12 cellular contexts compared by ENCODE assay signal in the genomic region with DNA sequence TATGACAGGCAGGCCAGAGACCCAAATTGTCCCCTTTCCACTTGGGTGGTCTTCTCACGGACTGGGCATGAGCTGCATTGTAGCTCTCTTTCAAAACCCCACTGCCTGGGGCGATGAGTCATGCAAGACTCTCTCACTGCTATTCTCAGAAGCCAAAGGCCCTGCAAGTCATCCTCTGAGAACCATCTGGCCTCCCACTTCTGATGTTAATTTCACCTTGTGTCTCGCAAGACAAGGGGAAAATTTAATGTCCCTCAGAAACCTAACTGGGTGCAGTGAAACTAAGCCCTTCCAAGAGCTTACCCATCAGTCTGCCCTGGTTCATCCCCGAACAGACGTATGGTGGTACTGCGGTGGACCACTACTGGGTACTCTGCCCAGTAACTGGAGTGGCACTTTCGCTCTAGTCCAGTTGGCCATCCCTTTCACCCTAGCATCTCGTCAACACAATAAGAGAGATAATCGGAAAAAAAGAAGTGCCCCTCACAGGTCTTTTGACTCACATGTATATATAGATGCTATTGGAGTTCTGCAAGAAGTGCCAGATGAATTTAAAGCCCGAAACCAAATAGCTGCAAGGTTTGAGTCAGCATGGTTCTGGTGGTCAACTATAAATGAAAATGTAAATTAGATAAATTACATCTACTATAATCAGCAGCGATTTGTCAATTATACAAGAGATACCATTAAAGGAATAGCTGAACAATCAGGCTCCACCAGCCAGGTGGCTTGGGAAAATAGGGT. TPM values are rescaled to one million over a fixed set of nuclear protein-coding genes. Genes with fewer than 3 reads are reported as not detected.
A peak's percentile ranks its signal among the peaks of the same experiment; 100 is the strongest.
DNase-seq lines count a peak whose midpoint lies in the region; ATAC-seq and TF ChIP-seq lines count a peak whose summit lies in the region.
"Had no signal": no experiment of that assay in that cellular context is flagged by ENCODE, and none has a peak within 500 bp of the region (broad histone marks: within the 10 kb centered on the region; RNA-seq: fewer than 3 reads in every experiment).

No MANE protein-coding gene starts in this region.

- dilution Hi-C loops in mammary epithelial cell (cut with HindIII; ENCODE audit: low sequenced_read_pairs), result no loop called here

- H3K9ac ChIP-seq in mammary epithelial cell (ENCODE audit: insufficient read depth, low read length), result no peak overlapping the region

- H3K27me3 Mint-ChIP-seq in stimulated activated memory B cell treated with anti-CD40 and anti-IgM and Interleukin-4, amounts not matched to agents 10 μg/mL and 1 μg/mL and 100 μg/mL, for 72 hours, result peaks cover 55% of the 10 kb centered on the region

- no peak for DNase-seq in activated naive CD4-positive, alpha-beta T cell treated with anti-CD3 and anti-CD28 coated beads, Interleukin-2, amount 50 U/mL, for 72 hours (ENCODE audit: low spot score in 2 of 2)
- DNase-seq in activated naive CD4-positive, alpha-beta T cell (lab: John Stamatoyannopoulos, UW), result no peak
- DNase-seq in mammary epithelial cell (peak; percentile 35), NOMO-1 (lab: John Stamatoyannopoulos, UW; ENCODE audit: unreplicated experiment in 2 of 2) (no peak), activated T-cell treated with anti-CD3 and anti-CD28 coated beads for 4 hours (no peak)
- DNase-seq in activated CD4-positive, CD25-positive, alpha-beta regulatory T cell (lab: John Stamatoyannopoulos, UW), result no peak
- DNase-seq: NK-92 treated with Interleukin-12 subunit alpha and Interleukin-12 subunit beta, amount 100 ng/mL, for 24 hours; stomach had no signal

- H3K27ac ChIP-seq in mammary epithelial cell (ENCODE audit: insufficient read depth, low read depth, low read length), result no peak overlapping the region
- H3K27ac ChIP-seq: stomach had no signal

- H3K27ac Mint-ChIP-seq in activated naive CD4-positive, alpha-beta T cell treated with anti-CD3 and anti-CD28 coated beads, Interleukin-2, amount 50 U/mL, for 72 hours, result peak overlapping the region in 1 of 2 donors; percentile 35
- no peak overlapping the region for H3K27ac Mint-ChIP-seq in stimulated activated memory B cell treated with anti-CD40 and anti-IgM and Interleukin-4, amounts not matched to agents 10 μg/mL and 1 μg/mL and 100 μg/mL, for 72 hours

- no TSS peak for BruUV-seq in mammary epithelial cell (replicated peaks; lab: Mats Ljungman, UMichigan)

- H3K36me3 ChIP-seq in mammary epithelial cell (ENCODE audit: insufficient read depth, low read length), result no peaks in the 10 kb centered on the region
- H3K36me3 ChIP-seq: stomach had no signal

- intact Hi-C loops in mammary epithelial cell (cut with micrococcal nuclease), result no loop called here

- H3K4me2 ChIP-seq in mammary epithelial cell (ENCODE audit: insufficient read depth, low read depth, low read length), result no peak overlapping the region

- H3K4me3 Mint-ChIP-seq in stimulated activated memory B cell treated with anti-CD40 and anti-IgM and Interleukin-4, amounts not matched to agents 10 μg/mL and 1 μg/mL and 100 μg/mL, for 72 hours, result no peak overlapping the region

- H3K9me3 Mint-ChIP-seq in activated naive CD4-positive, alpha-beta T cell treated with anti-CD3 and anti-CD28 coated beads, Interleukin-2, amount 50 U/mL, for 72 hours, result peaks cover 12 to 18% of the 10 kb centered on the region in 2 donors
- H3K9me3 Mint-ChIP-seq in stimulated activated memory B cell treated with anti-CD40 and anti-IgM and Interleukin-4, amounts not matched to agents 10 μg/mL and 1 μg/mL and 100 μg/mL, for 72 hours, result peaks cover 25% of the 10 kb centered on the region

- no peak for TF ChIP-seq CTCF in mammary epithelial cell (conservative IDR thresholded peaks at IDR 0.05 in 1 of 2, IDR thresholded peaks at IDR 0.05 in 1 of 2; ENCODE audit: extremely low read depth in 1 of 2, insufficient read depth in 1 of 2, low read depth in 1 of 2, low read length in 2 of 2)

- in situ Hi-C loops in mammary epithelial cell (cut with MboI; ENCODE audit: low sequenced_read_pairs in 2 of 2), result loop anchor here in 1 of 2 donors (25.0 kb wide), 1 partner anchor 414 kb away; a partner anchor contains a TSS

- H3K4me1 Mint-ChIP-seq in stimulated activated memory B cell treated with anti-CD40 and anti-IgM and Interleukin-4, amounts not matched to agents 10 μg/mL and 1 μg/mL and 100 μg/mL, for 72 hours, result no peaks in the 10 kb centered on the region

- H3K4me1 ChIP-seq in mammary epithelial cell (ENCODE audit: insufficient read depth, low read length), result peaks cover 5% of the 10 kb centered on the region
- H3K4me1 ChIP-seq: stomach had no signal

- no peaks in the 10 kb centered on the region for H3K79me2 ChIP-seq in mammary epithelial cell (ENCODE audit: insufficient read depth, low read length)

- no peak overlapping the region for H3K4me3 ChIP-seq in mammary epithelial cell (replicated peaks in 1 of 3; ENCODE audit: insufficient read depth in 1 of 3, low read depth in 2 of 3, low read length in 3 of 3)
- H3K4me3 ChIP-seq: stomach had no signal

- CTCF ChIA-PET in mammary epithelial cell (lab: Charles Lee; ENCODE audit: low non-redundant PET), result no interaction called here

- H4K20me1 ChIP-seq in mammary epithelial cell (ENCODE audit: insufficient read depth, low read length), result no peaks in the 10 kb centered on the region

- H2AFZ ChIP-seq in mammary epithelial cell (ENCODE audit: low read depth, low read length), result no peak overlapping the region

- no peaks in the 10 kb centered on the region for H3K27me3 ChIP-seq in mammary epithelial cell (ENCODE audit: insufficient read depth, low read length)
- H3K27me3 ChIP-seq: stomach had no signal

- peaks cover 15 to 17% of the 10 kb centered on the region in 2 donors for H3K36me3 Mint-ChIP-seq in activated naive CD4-positive, alpha-beta T cell treated with anti-CD3 and anti-CD28 coated beads, Interleukin-2, amount 50 U/mL, for 72 hours
- H3K36me3 Mint-ChIP-seq in stimulated activated memory B cell treated with anti-CD40 and anti-IgM and Interleukin-4, amounts not matched to agents 10 μg/mL and 1 μg/mL and 100 μg/mL, for 72 hours, result no peaks in the 10 kb centered on the region

- peak; percentile 52 to 60 for ATAC-seq in activated naive CD4-positive, alpha-beta T cell treated with anti-CD3 and anti-CD28 coated beads, Interleukin-2, amount 50 U/mL, for 72 hours
- ATAC-seq in HG03095 (IDR thresholded peaks at IDR 0.05; ENCODE audit: unreplicated experiment), result peak; percentile 94
- peak; percentile 43 for ATAC-seq in stimulated activated memory B cell treated with anti-CD40 and anti-IgM and Interleukin-4, amounts not matched to agents 10 μg/mL and 1 μg/mL and 100 μg/mL, for 72 hours

- peaks cover 15% of the 10 kb centered on the region for H3K9me3 ChIP-seq in mammary epithelial cell (replicated peaks; ENCODE audit: insufficient read depth, low read length)

- 84% methylated on average over 11 of the region's 11 CpGs for WGBS in mammary epithelial cell (ENCODE audit: low coverage, missing lambda C conversion rate)

RNA-seq across cellular contexts. Expression of a gene that starts 31.3 kb away (rescaled TPM):
- total RNA-seq in activated naive CD4-positive, alpha-beta T cell treated with anti-CD3 and anti-CD28 coated beads, Interleukin-2, amount 50 U/mL, for 72 hours, result not detected
- not detected for total RNA-seq in mammary epithelial cell
- polyA plus RNA-seq in mammary epithelial cell, result not detected
- polyA minus RNA-seq in mammary epithelial cell, result not detected
- total RNA-seq: pulmonary artery endothelial cell, stomach had no signal
- polyA plus RNA-seq: AG04450, stomach had no signal

Comparison
In these comparisons a context has a peak if more than half of its experiments do, and no peak if none do; other contexts are left out.
1. ATAC-seq: peak in every context shown above with its lines; median percentile 94 in HG03095; 56 in activated naive CD4-positive, alpha-beta T cell treated with anti-CD3 and anti-CD28 coated beads, Interleukin-2, amount 50 U/mL, for 72 hours; 43 in stimulated activated memory B cell treated with anti-CD40 and anti-IgM and Interleukin-4, amounts not matched to agents 10 μg/mL and 1 μg/mL and 100 μg/mL, for 72 hours.